In the genomic region with DNA sequence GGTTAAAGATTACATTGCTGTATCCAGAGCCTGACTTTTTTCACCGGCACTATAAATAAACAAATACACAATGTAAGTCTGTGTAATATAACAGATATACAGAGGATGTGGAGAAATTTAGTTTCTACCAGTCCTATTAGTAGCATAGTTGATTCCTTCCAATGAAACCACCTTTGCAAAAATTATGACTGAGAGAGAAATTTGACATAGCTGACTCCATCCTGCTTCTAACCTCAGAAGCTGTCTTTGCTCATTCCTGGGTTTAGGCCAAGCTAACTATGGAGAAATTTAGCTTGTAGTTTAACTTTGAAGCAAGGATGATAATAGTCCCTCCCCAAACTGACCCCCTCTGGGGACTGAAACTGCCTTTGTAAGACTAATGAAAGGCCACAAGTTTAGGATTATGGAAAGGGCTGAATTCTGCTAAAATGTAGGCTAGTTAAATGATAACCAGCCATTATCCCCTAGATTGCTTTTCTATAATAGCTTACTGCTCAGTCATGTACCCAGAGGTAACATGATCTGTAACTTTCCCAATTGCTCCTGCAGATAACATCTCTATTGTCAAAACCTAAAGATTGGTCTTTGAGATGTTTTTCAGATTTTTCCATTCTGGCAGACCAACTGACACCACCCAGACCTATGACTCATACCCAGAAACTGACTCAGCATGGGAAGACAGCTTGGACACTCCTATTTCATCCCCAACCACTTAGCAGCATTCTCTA, we compare ENCODE assay signal across 1 cellular context.
TF ChIP-seq lines count a peak whose summit lies in the region.

No MANE protein-coding gene starts in this region.

TF ChIP-seq in HEK293, 187 proteins besides CTCF, POLR2A, EP300 and RAD21 (continued from another document and continues in another):
- TF ChIP-seq REST (tag by site-specific recombination; IDR thresholded peaks at IDR 0.05) (no peak), ZNF214 (tag by site-specific recombination; IDR thresholded peaks at IDR 0.05; ENCODE audit: borderline replicate concordance) (no peak), SP3 (tag by site-specific recombination; IDR thresholded peaks at IDR 0.05) (no peak), ZNF292 (tag by site-specific recombination; IDR thresholded peaks at IDR 0.05; ENCODE audit: borderline replicate concordance, low read depth) (no peak), ZNF548 (tag by site-specific recombination; IDR thresholded peaks at IDR 0.05) (no peak), ZNF518A (tag by site-specific recombination; conservative IDR thresholded peaks at IDR 0.05; ENCODE audit: low read depth) (no peak), RBAK (tag by site-specific recombination; IDR thresholded peaks at IDR 0.05) (no peak), ZNF350 (tag by site-specific recombination; IDR thresholded peaks at IDR 0.05) (no peak), ZNF600 (tag by site-specific recombination; IDR thresholded peaks at IDR 0.05) (no peak), ZSCAN23 (tag by site-specific recombination; IDR thresholded peaks at IDR 0.05) (no peak), ZNF501 (tag by site-specific recombination; IDR thresholded peaks at IDR 0.05) (no peak), SCRT1 (tag by site-specific recombination; IDR thresholded peaks at IDR 0.05; ENCODE audit: borderline replicate concordance) (no peak), HOXD13 (CRISPR knock-in tag; IDR thresholded peaks at IDR 0.05; ENCODE audit: borderline replicate concordance) (no peak), ZNF133 (tag by site-specific recombination; IDR thresholded peaks at IDR 0.05) (no peak), ZFP3 (tag by site-specific recombination; IDR thresholded peaks at IDR 0.05; ENCODE audit: low read depth) (no peak), ZNF513 (tag by site-specific recombination; IDR thresholded peaks at IDR 0.05) (no peak)
- TF ChIP-seq, protein P1, sequence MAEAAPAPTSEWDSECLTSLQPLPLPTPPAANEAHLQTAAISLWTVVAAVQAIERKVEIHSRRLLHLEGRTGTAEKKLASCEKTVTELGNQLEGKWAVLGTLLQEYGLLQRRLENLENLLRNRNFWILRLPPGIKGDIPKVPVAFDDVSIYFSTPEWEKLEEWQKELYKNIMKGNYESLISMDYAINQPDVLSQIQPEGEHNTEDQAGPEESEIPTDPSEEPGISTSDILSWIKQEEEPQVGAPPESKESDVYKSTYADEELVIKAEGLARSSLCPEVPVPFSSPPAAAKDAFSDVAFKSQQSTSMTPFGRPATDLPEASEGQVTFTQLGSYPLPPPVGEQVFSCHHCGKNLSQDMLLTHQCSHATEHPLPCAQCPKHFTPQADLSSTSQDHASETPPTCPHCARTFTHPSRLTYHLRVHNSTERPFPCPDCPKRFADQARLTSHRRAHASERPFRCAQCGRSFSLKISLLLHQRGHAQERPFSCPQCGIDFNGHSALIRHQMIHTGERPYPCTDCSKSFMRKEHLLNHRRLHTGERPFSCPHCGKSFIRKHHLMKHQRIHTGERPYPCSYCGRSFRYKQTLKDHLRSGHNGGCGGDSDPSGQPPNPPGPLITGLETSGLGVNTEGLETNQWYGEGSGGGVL (tag by site-specific recombination; IDR thresholded peaks at IDR 0.05) = no peak; the same call in 1 of the 2 replicates
- TF ChIP-seq, protein P2, sequence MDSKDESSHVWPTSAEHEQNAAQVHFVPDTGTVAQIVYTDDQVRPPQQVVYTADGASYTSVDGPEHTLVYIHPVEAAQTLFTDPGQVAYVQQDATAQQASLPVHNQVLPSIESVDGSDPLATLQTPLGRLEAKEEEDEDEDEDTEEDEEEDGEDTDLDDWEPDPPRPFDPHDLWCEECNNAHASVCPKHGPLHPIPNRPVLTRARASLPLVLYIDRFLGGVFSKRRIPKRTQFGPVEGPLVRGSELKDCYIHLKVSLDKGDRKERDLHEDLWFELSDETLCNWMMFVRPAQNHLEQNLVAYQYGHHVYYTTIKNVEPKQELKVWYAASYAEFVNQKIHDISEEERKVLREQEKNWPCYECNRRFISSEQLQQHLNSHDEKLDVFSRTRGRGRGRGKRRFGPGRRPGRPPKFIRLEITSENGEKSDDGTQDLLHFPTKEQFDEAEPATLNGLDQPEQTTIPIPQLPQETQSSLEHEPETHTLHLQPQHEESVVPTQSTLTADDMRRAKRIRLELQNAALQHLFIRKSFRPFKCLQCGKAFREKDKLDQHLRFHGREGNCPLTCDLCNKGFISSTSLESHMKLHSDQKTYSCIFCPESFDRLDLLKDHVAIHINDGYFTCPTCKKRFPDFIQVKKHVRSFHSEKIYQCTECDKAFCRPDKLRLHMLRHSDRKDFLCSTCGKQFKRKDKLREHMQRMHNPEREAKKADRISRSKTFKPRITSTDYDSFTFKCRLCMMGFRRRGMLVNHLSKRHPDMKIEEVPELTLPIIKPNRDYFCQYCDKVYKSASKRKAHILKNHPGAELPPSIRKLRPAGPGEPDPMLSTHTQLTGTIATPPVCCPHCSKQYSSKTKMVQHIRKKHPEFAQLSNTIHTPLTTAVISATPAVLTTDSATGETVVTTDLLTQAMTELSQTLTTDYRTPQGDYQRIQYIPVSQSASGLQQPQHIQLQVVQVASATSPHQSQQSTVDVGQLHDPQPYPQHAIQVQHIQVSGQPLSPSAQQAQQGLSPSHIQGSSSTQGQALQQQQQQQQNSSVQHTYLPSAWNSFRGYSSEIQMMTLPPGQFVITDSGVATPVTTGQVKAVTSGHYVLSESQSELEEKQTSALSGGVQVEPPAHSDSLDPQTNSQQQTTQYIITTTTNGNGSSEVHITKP (tag by site-specific recombination; IDR thresholded peaks at IDR 0.05) = peak; percentile 67
- TF ChIP-seq, protein P3, sequence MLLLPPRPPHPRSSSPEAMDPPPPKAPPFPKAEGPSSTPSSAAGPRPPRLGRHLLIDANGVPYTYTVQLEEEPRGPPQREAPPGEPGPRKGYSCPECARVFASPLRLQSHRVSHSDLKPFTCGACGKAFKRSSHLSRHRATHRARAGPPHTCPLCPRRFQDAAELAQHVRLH (tag by site-specific recombination; IDR thresholded peaks at IDR 0.05) = no peak
- TF ChIP-seq, protein P4, sequence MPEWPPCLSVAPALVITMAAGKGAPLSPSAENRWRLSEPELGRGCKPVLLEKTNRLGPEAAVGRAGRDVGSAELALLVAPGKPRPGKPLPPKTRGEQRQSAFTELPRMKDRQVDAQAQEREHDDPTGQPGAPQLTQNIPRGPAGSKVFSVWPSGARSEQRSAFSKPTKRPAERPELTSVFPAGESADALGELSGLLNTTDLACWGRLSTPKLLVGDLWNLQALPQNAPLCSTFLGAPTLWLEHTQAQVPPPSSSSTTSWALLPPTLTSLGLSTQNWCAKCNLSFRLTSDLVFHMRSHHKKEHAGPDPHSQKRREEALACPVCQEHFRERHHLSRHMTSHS (tag by site-specific recombination; IDR thresholded peaks at IDR 0.05) = no peak
- TF ChIP-seq, protein P5, sequence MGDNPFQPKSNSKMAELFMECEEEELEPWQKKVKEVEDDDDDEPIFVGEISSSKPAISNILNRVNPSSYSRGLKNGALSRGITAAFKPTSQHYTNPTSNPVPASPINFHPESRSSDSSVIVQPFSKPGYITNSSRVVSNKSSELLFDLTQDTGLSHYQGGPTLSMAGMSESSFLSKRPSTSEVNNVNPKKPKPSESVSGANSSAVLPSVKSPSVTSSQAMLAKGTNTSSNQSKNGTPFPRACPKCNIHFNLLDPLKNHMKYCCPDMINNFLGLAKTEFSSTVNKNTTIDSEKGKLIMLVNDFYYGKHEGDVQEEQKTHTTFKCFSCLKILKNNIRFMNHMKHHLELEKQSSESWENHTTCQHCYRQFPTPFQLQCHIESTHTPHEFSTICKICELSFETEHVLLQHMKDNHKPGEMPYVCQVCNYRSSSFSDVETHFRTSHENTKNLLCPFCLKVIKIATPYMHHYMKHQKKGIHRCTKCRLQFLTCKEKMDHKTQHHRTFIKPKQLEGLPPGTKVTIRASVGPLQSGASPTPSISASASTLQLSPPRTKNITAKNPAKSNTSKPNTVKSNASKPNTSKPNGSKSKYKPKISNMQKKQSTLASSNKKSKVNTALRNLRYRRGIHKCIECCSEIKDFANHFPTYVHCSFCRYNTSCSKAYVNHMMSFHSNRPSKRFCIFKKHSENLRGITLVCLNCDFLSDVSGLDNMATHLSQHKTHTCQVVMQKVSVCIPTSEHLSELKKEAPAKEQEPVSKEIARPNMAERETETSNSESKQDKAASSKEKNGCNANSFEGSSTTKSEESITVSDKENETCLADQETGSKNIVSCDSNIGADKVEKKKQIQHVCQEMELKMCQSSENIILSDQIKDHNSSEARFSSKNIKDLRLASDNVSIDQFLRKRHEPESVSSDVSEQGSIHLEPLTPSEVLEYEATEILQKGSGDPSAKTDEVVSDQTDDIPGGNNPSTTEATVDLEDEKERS (tag by site-specific recombination; IDR thresholded peaks at IDR 0.05) = 0 out of 2 replicates have a peak, but pooled peaks have one; percentile 12
- TF ChIP-seq, protein P6, sequence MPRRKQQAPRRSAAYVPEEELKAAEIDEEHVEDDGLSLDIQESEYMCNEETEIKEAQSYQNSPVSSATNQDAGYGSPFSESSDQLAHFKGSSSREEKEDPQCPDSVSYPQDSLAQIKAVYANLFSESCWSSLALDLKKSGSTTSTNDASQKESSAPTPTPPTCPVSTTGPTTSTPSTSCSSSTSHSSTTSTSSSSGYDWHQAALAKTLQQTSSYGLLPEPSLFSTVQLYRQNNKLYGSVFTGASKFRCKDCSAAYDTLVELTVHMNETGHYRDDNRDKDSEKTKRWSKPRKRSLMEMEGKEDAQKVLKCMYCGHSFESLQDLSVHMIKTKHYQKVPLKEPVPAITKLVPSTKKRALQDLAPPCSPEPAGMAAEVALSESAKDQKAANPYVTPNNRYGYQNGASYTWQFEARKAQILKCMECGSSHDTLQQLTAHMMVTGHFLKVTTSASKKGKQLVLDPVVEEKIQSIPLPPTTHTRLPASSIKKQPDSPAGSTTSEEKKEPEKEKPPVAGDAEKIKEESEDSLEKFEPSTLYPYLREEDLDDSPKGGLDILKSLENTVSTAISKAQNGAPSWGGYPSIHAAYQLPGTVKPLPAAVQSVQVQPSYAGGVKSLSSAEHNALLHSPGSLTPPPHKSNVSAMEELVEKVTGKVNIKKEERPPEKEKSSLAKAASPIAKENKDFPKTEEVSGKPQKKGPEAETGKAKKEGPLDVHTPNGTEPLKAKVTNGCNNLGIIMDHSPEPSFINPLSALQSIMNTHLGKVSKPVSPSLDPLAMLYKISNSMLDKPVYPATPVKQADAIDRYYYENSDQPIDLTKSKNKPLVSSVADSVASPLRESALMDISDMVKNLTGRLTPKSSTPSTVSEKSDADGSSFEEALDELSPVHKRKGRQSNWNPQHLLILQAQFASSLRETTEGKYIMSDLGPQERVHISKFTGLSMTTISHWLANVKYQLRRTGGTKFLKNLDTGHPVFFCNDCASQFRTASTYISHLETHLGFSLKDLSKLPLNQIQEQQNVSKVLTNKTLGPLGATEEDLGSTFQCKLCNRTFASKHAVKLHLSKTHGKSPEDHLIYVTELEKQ (tag by site-specific recombination; IDR thresholded peaks at IDR 0.05; ENCODE audit: borderline replicate concordance) = no peak
